In genomic region chr11:123654566-123655081, GRCh38 we compare ENCODE assay signal across 8 cellular contexts. TPM values are rescaled to one million over a fixed set of nuclear protein-coding genes. Genes with fewer than 3 reads are reported as not detected.
DNase-seq lines count a peak whose midpoint lies in the region; ATAC-seq, FAIRE-seq and TF ChIP-seq lines count a peak whose summit lies in the region.

SCN3B (minus strand) TSS chr11:123654624; CDS start chr11:123653801, 823 bp downstream.

- H3K36me3 ChIP-seq in adipocyte (ENCODE audit: control insufficient read depth, insufficient read depth, low read length, severe bottlenecking) (no peaks in the 10 kb centered on the region), cardiac muscle cell (no peaks in the 10 kb centered on the region)

- H3K4me1 ChIP-seq in adipocyte (ENCODE audit: control insufficient read depth, insufficient read depth, low read length) (peaks cover 5% of the 10 kb centered on the region), cardiac muscle cell (ENCODE audit: low read depth) (no peaks in the 10 kb centered on the region)

- no peak for FAIRE-seq in H54 (lab: Jason Lieb, UNC)

- H3K4me3 ChIP-seq in adipocyte (ENCODE audit: low read length) (peak within 1 kb of the TSS; percentile 84), cardiac muscle cell (peak within 1 kb of the TSS; percentile 51)

- ATAC-seq in HG03108 (IDR thresholded peaks at IDR 0.05; ENCODE audit: unreplicated experiment), result no peak
- no peak for ATAC-seq in GM19395 (IDR thresholded peaks at IDR 0.05; ENCODE audit: unreplicated experiment)

- H3K27ac ChIP-seq in cardiac muscle cell, result no peak within 1 kb of the TSS

- no peak for TF ChIP-seq CTCF in cardiac muscle cell (IDR thresholded peaks at IDR 0.05; ENCODE audit: low read depth, low read length)

- H3K27me3 ChIP-seq in adipocyte (replicated peaks; ENCODE audit: control insufficient read depth, insufficient read depth, low read length) (peaks cover 55% of the 10 kb centered on the region), cardiac muscle cell (peaks cover 40% of the 10 kb centered on the region)

- TF ChIP-seq POLR2A in H54 (IDR thresholded peaks at IDR 0.05; ENCODE audit: low read depth, low read length), result no peak

- DNase-seq in C1 segment of cervical spinal cord (lab: John Stamatoyannopoulos, UW) (peak in 9 of 14 donors; percentile 18 to 82 (median 32)), H54 (ENCODE audit: insufficient read length, low spot score) (peak; percentile 30), NCI-H345 treated with DMSO at 0.1 percent for 48 hours (lab: John Stamatoyannopoulos, UW; ENCODE audit: unreplicated experiment) (peak; percentile 88), adipocyte (ENCODE audit: low read depth) (peak; percentile 61), cardiac muscle cell (ENCODE audit: low read depth in 1 of 2, low spot score in 1 of 2) (peak; percentile 71 to 90), occipital lobe (lab: John Stamatoyannopoulos, UW) (peak; percentile 57)

- H3K9ac ChIP-seq in adipocyte (ENCODE audit: low read length), result no peak within 1 kb of the TSS

- no peaks in the 10 kb centered on the region for H3K9me3 ChIP-seq in adipocyte (ENCODE audit: control insufficient read depth, low read length)
- no peaks in the 10 kb centered on the region for H3K9me3 ChIP-seq in cardiac muscle cell (ENCODE audit: low read depth)

RNA-seq across cellular contexts. Expression of gene SCN3B, which starts in this region (rescaled TPM):
- 0.12 and 0.46 TPM in 2 replicates for total RNA-seq in cardiac muscle cell
- 0.77 and 1.2 TPM in 2 replicates for polyA plus RNA-seq in cardiac muscle cell
- 54.4 TPM for total RNA-seq in occipital lobe

Comparison
In these comparisons a context has a peak if more than half of its experiments do, and no peak if none do; other contexts are left out.
1. RNA of gene SCN3B (total RNA-seq): 54.4 TPM in occipital lobe (single experiment); 0.12 to 0.46 TPM in cardiac muscle cell; every median in the first group is over 10 times any median in the second.
2. DNase-seq: peak in every context shown above with its lines; median percentile 88 in NCI-H345 treated with DMSO at 0.1 percent for 48 hours; 80 in cardiac muscle cell; 61 in adipocyte; 57 in occipital lobe; 32 in C1 segment of cervical spinal cord; 30 in H54.